ENCODE assay signal across 1 cellular context in genomic region chr12:108335349-108336119, GRCh38.
TF ChIP-seq lines count a peak whose summit lies in the region.

No MANE protein-coding gene starts in this region.

TF ChIP-seq in K562, 482 proteins besides CTCF, POLR2A, EP300 and RAD21 (continued from another document):
- TF ChIP-seq SFPQ (IDR thresholded peaks at IDR 0.05; ENCODE audit: low read depth, low read length) (no peak), TRIM24 (IDR thresholded peaks at IDR 0.05) (peak in 1 of 2 experiments; percentile 22; a peak in 1 of 4 replicates), NEUROD1 (IDR thresholded peaks at IDR 0.05; ENCODE audit: borderline replicate concordance, low read depth, low read length, partially characterized antibody) (no peak), CBFA2T3 (IDR thresholded peaks at IDR 0.05) (0 out of 2 replicates have a peak, but pooled peaks have one; percentile 28), ZBTB49 (CRISPR knock-in tag; IDR thresholded peaks at IDR 0.05; ENCODE audit: borderline replicate concordance) (no peak), ZNF717 (CRISPR knock-in tag; IDR thresholded peaks at IDR 0.05) (no peak), SMARCA4 (IDR thresholded peaks at IDR 0.05) (no peak), ZBED1 (IDR thresholded peaks at IDR 0.05) (no peak), CREB3L1 (IDR thresholded peaks at IDR 0.05; ENCODE audit: borderline replicate concordance, low read depth) (no peak), CTCFL (IDR thresholded peaks at IDR 0.05; ENCODE audit: borderline replicate concordance, insufficient read depth, low read depth, low read length, poor library complexity, severe bottlenecking) (no peak)
TF ChIP-seq in K562: peak in this region for 3.
